Comparison of ENCODE assay signal across 32 cellular contexts in genomic region chr6:137208279-137208678, GRCh38. TPM values are rescaled to one million over a fixed set of nuclear protein-coding genes. Genes with fewer than 3 reads are reported as not detected.
"Had no signal": no experiment of that assay in that cellular context is flagged by ENCODE, and none has a peak within 500 bp of the region (broad histone marks: within the 10 kb centered on the region; RNA-seq: fewer than 3 reads in every experiment).

No MANE protein-coding gene starts in this region.

- H3K4me3 ChIP-seq: esophagus muscularis mucosa, gastroesophageal sphincter, heart left ventricle, lower lobe of right lung, ovary, right lobe of liver, stomach, thyroid gland had no signal

- H3K27ac ChIP-seq: esophagus muscularis mucosa, foreskin keratinocyte, gastroesophageal sphincter, lower lobe of right lung, ovary, right lobe of liver, stomach, thyroid gland had no signal

- H3K9me3 ChIP-seq: esophagus muscularis mucosa, gastroesophageal sphincter, lower lobe of right lung, ovary, right lobe of liver, stomach, thyroid gland had no signal

- H3K4me1 Mint-ChIP-seq: nephron progenitor cell had no signal

- H3K27ac Mint-ChIP-seq: endodermal cell, nephron progenitor cell had no signal

- H3K36me3 ChIP-seq: ovary had no signal

- H3K27me3 ChIP-seq: esophagus muscularis mucosa, foreskin keratinocyte, gastroesophageal sphincter, heart left ventricle, ovary, right lobe of liver, stomach, thyroid gland had no signal

- H3K4me1 ChIP-seq: foreskin keratinocyte had no signal

- H3K4me3 Mint-ChIP-seq: endodermal cell; naive thymus-derived CD8-positive, alpha-beta T cell; nephron progenitor cell had no signal

- H3K27me3 Mint-ChIP-seq: naive thymus-derived CD8-positive, alpha-beta T cell had no signal

- ATAC-seq: foreskin keratinocyte; gastroesophageal sphincter; heart left ventricle; left colon; left ventricle myocardium superior; lower lobe of right lung; naive thymus-derived CD8-positive, alpha-beta T cell; right lobe of liver had no signal

- DNase-seq: effector CD8-positive, alpha-beta T cell; endodermal cell; foreskin keratinocyte; heart left ventricle; hippocampal formation; left colon; left ventricle myocardium superior; lower lobe of right lung; naive thymus-derived CD8-positive, alpha-beta T cell; nephron progenitor cell; occipital lobe; ovary; right lobe of liver; small intestine; stimulated activated CD4-positive, alpha-beta T cell treated with anti-CD3 and anti-CD28 coated beads, Interleukin-15, amount 100 ng/mL, for 24 hours; stimulated activated CD4-positive, alpha-beta T cell treated with anti-CD3 and anti-CD28 coated beads, Interleukin-2, amount 100 ng/mL, for 48 hours; stimulated activated naive CD4-positive, alpha-beta T cell treated with Interleukin-2 at 50 U/mL for 16 hours; stomach; thyroid gland; trophoblast cell had no signal

RNA-seq across cellular contexts. Expression of gene IL22RA2, which starts 34.8 kb away (rescaled TPM):
- total RNA-seq: cerebellum; endodermal cell; endothelial cell of umbilical vein; epithelial cell of proximal tubule; esophagus muscularis mucosa; fibroblast of lung; foreskin keratinocyte; gastroesophageal sphincter; kidney epithelial cell; left colon; left ventricle myocardium superior; lower lobe of right lung; mesenteric fat pad; myocyte; naive thymus-derived CD8-positive, alpha-beta T cell; occipital lobe; ovary; right lobe of liver; stomach; subcutaneous adipose tissue; temporal lobe; thyroid gland; urinary bladder had no signal
- polyA plus RNA-seq: endothelial cell of umbilical vein; fibroblast of lung; foreskin keratinocyte; naive thymus-derived CD8-positive, alpha-beta T cell; ovary; urinary bladder had no signal
